8 cellular contexts compared by ENCODE assay signal in the genomic region with DNA sequence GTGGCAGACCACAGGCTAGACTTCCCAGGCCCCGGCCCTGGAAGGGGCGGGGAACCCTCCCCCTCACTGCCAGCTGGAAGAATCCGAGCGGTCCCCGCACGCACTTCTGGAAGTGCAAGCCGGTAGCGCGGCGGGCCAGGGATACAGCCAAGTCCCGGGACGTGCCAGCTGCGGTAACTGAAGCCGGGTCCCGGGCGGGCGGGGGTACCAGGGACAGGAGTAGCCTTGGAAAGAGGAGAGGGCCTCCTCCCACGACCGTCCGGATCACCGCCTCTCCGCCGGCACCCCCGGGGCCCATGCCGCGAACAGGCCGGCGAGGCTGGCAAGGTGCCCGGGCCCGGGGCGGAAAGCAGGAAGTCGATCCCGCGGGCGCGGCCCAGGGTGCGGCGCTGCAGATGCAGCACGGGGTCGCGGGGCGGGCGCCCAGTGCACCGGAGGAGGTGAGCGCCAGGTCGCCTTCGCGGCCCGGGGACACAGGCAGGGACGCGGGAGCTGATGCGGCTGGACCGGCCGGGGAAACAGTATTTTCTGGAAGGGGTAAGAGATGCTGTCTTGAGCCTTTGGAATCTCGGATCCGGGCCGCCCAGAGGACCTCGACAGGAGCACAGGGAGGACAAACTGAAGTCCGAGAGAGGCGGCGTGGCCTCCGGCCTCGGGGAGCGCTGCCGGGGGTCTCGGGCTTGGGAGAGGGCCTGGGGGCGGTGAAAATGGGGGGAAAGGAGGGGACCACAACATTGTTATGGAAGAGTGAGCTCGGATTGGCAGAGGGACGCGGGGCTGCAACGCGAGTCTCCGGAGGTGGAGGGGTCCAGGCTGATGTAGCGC. TPM values are rescaled to one million over a fixed set of nuclear protein-coding genes. Genes with fewer than 3 reads are reported as not detected.
DNase-seq lines count a peak whose midpoint lies in the region; ATAC-seq, FAIRE-seq and TF ChIP-seq lines count a peak whose summit lies in the region.

No MANE protein-coding gene starts in this region.

- peak overlapping the region; percentile 86 for H2AFZ ChIP-seq in KMS-11 (ENCODE audit: low read depth)

- peak; percentile 70 for TF ChIP-seq POLR2A in prostate gland (IDR thresholded peaks at IDR 0.05)

- H3K9me3 ChIP-seq in right atrium auricular region (no peaks in the 10 kb centered on the region), prostate gland (no peaks in the 10 kb centered on the region)

- H3K36me3 ChIP-seq in KMS-11 (ENCODE audit: insufficient read depth): no peaks in the 10 kb centered on the region
- H3K36me3 ChIP-seq in right atrium auricular region: peaks cover 11% of the 10 kb centered on the region
- no peaks in the 10 kb centered on the region for H3K36me3 ChIP-seq in prostate gland

- peak overlapping the region; percentile 56 for H3K9ac ChIP-seq in KMS-11

- FAIRE-seq in urothelium cell line (lab: Jason Lieb, UNC): no peak

- peak overlapping the region; percentile 52 for H3K27ac ChIP-seq in KMS-11
- peak overlapping the region; percentile 70 for H3K27ac ChIP-seq in angular gyrus (ENCODE audit: low read depth, low read length)
- peak overlapping the region; percentile 88 to 91 for H3K27ac ChIP-seq in right atrium auricular region
- peak overlapping the region; percentile 81 to 88 for H3K27ac ChIP-seq in prostate gland

- under 1% methylated on average over 62 of the region's 74 CpGs for WGBS in prostate gland

- peak overlapping the region; percentile 81 for H3K4me2 ChIP-seq in KMS-11

- ATAC-seq in GM19395 (IDR thresholded peaks at IDR 0.05; ENCODE audit: unreplicated experiment): peak; percentile 26

- no peaks in the 10 kb centered on the region for H4K20me1 ChIP-seq in KMS-11 (ENCODE audit: insufficient read depth)

- peaks cover 30% of the 10 kb centered on the region for H3K4me1 ChIP-seq in KMS-11 (ENCODE audit: low read depth, poor library complexity, severe bottlenecking)
- peaks cover 0 to 38% of the 10 kb centered on the region in 2 donors for H3K4me1 ChIP-seq in right atrium auricular region
- H3K4me1 ChIP-seq in prostate gland (replicated peaks): peaks cover 24% of the 10 kb centered on the region

- H3K4me3 ChIP-seq in AG10803 (ENCODE audit: low read length) (peak overlapping the region; percentile 90), KMS-11 (IDR thresholded peaks at IDR 0.05; ENCODE audit: insufficient read depth, low read depth, low read length) (no peak overlapping the region), right atrium auricular region (peak overlapping the region; percentile 65 to 83), prostate gland (peak overlapping the region; percentile 70 to 83)

- intact Hi-C loops in prostate gland (cut with DNase I): no loop called here

- H3K79me2 ChIP-seq in KMS-11 (ENCODE audit: insufficient read depth, low read depth): peaks cover 28% of the 10 kb centered on the region

- no peak for TF ChIP-seq CTCF in AG10803 (conservative IDR thresholded peaks at IDR 0.05; ENCODE audit: low read length)
- no peak for TF ChIP-seq CTCF in KMS-11 (conservative IDR thresholded peaks at IDR 0.05; ENCODE audit: low read depth, low read length)
- no peak for TF ChIP-seq CTCF in right atrium auricular region (IDR thresholded peaks at IDR 0.05)
- peak in 1 of 4 experiments; percentile 15 for TF ChIP-seq CTCF in prostate gland (IDR thresholded peaks at IDR 0.05)

- H3K27me3 ChIP-seq in KMS-11 (ENCODE audit: insufficient read depth, low read depth): no peaks in the 10 kb centered on the region
- H3K27me3 ChIP-seq in right atrium auricular region: no peaks in the 10 kb centered on the region
- no peaks in the 10 kb centered on the region for H3K27me3 ChIP-seq in prostate gland (replicated peaks; ENCODE audit: insufficient read depth)

- DNase-seq in AG10803 (ENCODE audit: low read depth) (peak; percentile 48), T-helper 1 cell (peak; percentile 53 to 72 (median 57)), right atrium auricular region (ENCODE audit: low spot score) (peak; percentile 87), prostate gland (ENCODE audit: low spot score) (peak; percentile 79), urothelium cell line (ENCODE audit: low spot score) (peak; percentile 79)

RNA-seq across cellular contexts. Expression of a gene that starts 0.8 kb away (rescaled TPM):
- total RNA-seq in right atrium auricular region: 10 to 100 TPM in 1 of 2 donors, 1 to 10 TPM in 1; 5.2 to 11.6 TPM
- total RNA-seq in prostate gland: 10 to 100 TPM; 14.1 to 20.6 TPM

RNA-seq across cellular contexts. Expression of a gene that starts 43.1 kb away (rescaled TPM):
- total RNA-seq in right atrium auricular region (10 to 100 TPM; 43.0 to 62.9 TPM), prostate gland (10 to 100 TPM; 45.4 to 70.8 TPM)
